In the genomic region with DNA sequence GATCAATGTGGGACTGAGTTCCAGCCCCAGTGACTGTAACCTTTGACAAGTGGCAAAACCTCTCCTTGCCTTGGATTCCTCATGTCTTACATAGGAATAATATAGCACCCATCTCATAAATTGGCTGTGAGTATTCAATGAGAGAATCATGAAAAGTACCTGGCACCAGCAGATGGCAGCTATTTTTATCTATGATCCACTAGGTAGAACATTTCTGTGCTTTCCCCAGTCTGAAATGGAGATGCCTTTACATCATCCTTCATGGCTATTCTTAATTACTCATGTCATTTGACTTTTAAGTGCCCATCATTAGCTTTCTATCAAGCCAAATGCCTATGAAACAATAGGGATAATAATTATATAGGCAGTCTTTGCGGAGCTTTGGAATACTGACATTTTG, we compare ENCODE assay signal across 15 cellular contexts.
DNase-seq lines count a peak whose midpoint lies in the region; FAIRE-seq and TF ChIP-seq lines count a peak whose summit lies in the region.
"Had no signal": no experiment of that assay in that cellular context is flagged by ENCODE, and none has a peak within 500 bp of the region (broad histone marks: within the 10 kb centered on the region; RNA-seq: fewer than 3 reads in every experiment).

No MANE protein-coding gene starts in this region.

- H3K36me3 ChIP-seq in MG63: no peaks in the 10 kb centered on the region
- H3K36me3 ChIP-seq: spleen had no signal

- no peak overlapping the region for H3K4me3 Mint-ChIP-seq in osteocyte (ENCODE audit: unreplicated experiment)
- H3K4me3 Mint-ChIP-seq: CD8-positive, alpha-beta memory T cell; nephron progenitor cell had no signal

- FAIRE-seq in urothelium cell line (lab: Jason Lieb, UNC): no peak
- FAIRE-seq: islet of Langerhans had no signal

- peaks cover 13% of the 10 kb centered on the region for H3K9me3 Mint-ChIP-seq in osteocyte (ENCODE audit: unreplicated experiment)
- H3K9me3 Mint-ChIP-seq: CD8-positive, alpha-beta memory T cell; nephron progenitor cell had no signal

- no peak for TF ChIP-seq CTCF in osteocyte (IDR thresholded peaks at IDR 0.05)
- TF ChIP-seq CTCF in GM13976 (IDR thresholded peaks at IDR 0.05; ENCODE audit: borderline replicate concordance, control extremely low read depth, extremely low read depth, insufficient read depth, missing control alignments): no peak

- no peaks in the 10 kb centered on the region for H3K27me3 ChIP-seq in MG63
- H3K27me3 ChIP-seq: spleen had no signal

- DNase-seq in EH (ENCODE audit: low read depth) (peak; percentile 55), MG63 (peak; percentile 31), dermis blood vessel endothelial cell (peak; percentile 31), osteocyte (ENCODE audit: extremely low spot score, unreplicated experiment) (no peak), SW480 (ENCODE audit: low spot score) (no peak), urothelium cell line (ENCODE audit: low spot score) (no peak), GM13976 (ENCODE audit: low spot score) (no peak)
- DNase-seq: CD8-positive, alpha-beta memory T cell; foreskin fibroblast; NCI-H1092; NCI-H748 treated with DMSO at 0.1 percent for 48 hours; nephron progenitor cell; SHP77; spleen had no signal

- H3K27me3 Mint-ChIP-seq in osteocyte (ENCODE audit: unreplicated experiment): no peaks in the 10 kb centered on the region
- H3K27me3 Mint-ChIP-seq: CD8-positive, alpha-beta memory T cell had no signal

- 0 out of 2 replicates have a peak, but pooled peaks cover 2% of the 10 kb centered on the region for H3K9me3 ChIP-seq in MG63
- H3K9me3 ChIP-seq: spleen had no signal

- peak overlapping the region; percentile 85 for H3K27ac Mint-ChIP-seq in osteocyte (ENCODE audit: unreplicated experiment)
- H3K27ac Mint-ChIP-seq: CD8-positive, alpha-beta memory T cell; nephron progenitor cell had no signal

- H3K36me3 Mint-ChIP-seq in osteocyte (ENCODE audit: unreplicated experiment): no peaks in the 10 kb centered on the region
- H3K36me3 Mint-ChIP-seq: CD8-positive, alpha-beta memory T cell had no signal

- in situ Hi-C loops in GM13976 (cut with MboI; ENCODE audit: low sequenced_read_pairs, unreplicated experiment): no loop called here

- H3K4me3 ChIP-seq in MG63: no peak overlapping the region
- H3K4me3 ChIP-seq: spleen had no signal

- peaks cover 55% of the 10 kb centered on the region for H3K4me1 Mint-ChIP-seq in osteocyte (ENCODE audit: unreplicated experiment)

Comparison
In these comparisons a context has a peak if more than half of its experiments do, and no peak if none do; other contexts are left out.
1. DNase-seq: peak in EH (single experiment), MG63 (single experiment) and dermis blood vessel endothelial cell (single experiment); none in osteocyte (single experiment), SW480 (single experiment), urothelium cell line (single experiment) and GM13976 (single experiment).